Comparison of ENCODE assay signal across 1 cellular context in genomic region chr5:141524604-141525597, GRCh38.
TF ChIP-seq lines count a peak whose summit lies in the region.

No MANE protein-coding gene starts in this region.

TF ChIP-seq in HepG2, 621 proteins besides CTCF, POLR2A, EP300 and RAD21 (continued from another document and continues in another):
- no peak for TF ChIP-seq ZBTB40 (IDR thresholded peaks at IDR 0.05)
- no peak for TF ChIP-seq ZBTB40 (CRISPR knock-in tag; IDR thresholded peaks at IDR 0.05)
- TF ChIP-seq ERF (CRISPR knock-in tag; IDR thresholded peaks at IDR 0.05), result 0 out of 2 replicates have a peak, but pooled peaks have one; percentile 68
- TF ChIP-seq KLF9 (CRISPR knock-in tag; IDR thresholded peaks at IDR 0.05; ENCODE audit: low read depth), result no peak
- no peak for TF ChIP-seq MLLT10 (CRISPR knock-in tag; IDR thresholded peaks at IDR 0.05)
- TF ChIP-seq POLR2AphosphoS5 (IDR thresholded peaks at IDR 0.05; ENCODE audit: low read depth, low read length), result no peak
- TF ChIP-seq NFAT5 (CRISPR knock-in tag; IDR thresholded peaks at IDR 0.05), result no peak
- TF ChIP-seq RBM22 (optimal IDR thresholded peaks at IDR 0.05; ENCODE audit: low read length), result peak; percentile 79
- no peak for TF ChIP-seq NCOA5 (CRISPR knock-in tag; IDR thresholded peaks at IDR 0.05)
- no peak for TF ChIP-seq MATR3 (CRISPR knock-in tag; IDR thresholded peaks at IDR 0.05)
- TF ChIP-seq ZNF407 (CRISPR knock-in tag; IDR thresholded peaks at IDR 0.05; ENCODE audit: not compliant biosample characterization), result no peak
- no peak for TF ChIP-seq ZNF468 (CRISPR knock-in tag; IDR thresholded peaks at IDR 0.05)
- TF ChIP-seq IRF2 (CRISPR knock-in tag; IDR thresholded peaks at IDR 0.05), result peak; percentile 72; the same call in 1 of the 2 replicates
- 0 out of 2 replicates have a peak, but pooled peaks have one; percentile 47 for TF ChIP-seq IRF9 (CRISPR knock-in tag; IDR thresholded peaks at IDR 0.05; ENCODE audit: borderline replicate concordance)
- peak; percentile 92 for TF ChIP-seq ZNF652 (CRISPR knock-in tag; IDR thresholded peaks at IDR 0.05; ENCODE audit: borderline replicate concordance, low read depth)
- TF ChIP-seq CHD2 (IDR thresholded peaks at IDR 0.05; ENCODE audit: low read depth, low read length), result 0 out of 2 replicates have a peak, but pooled peaks have one; percentile 16
- TF ChIP-seq MLX (CRISPR knock-in tag; IDR thresholded peaks at IDR 0.05), result peak; percentile 67; the same call in 1 of the 2 replicates
- TF ChIP-seq MZF1 (CRISPR knock-in tag; IDR thresholded peaks at IDR 0.05; ENCODE audit: borderline replicate concordance), result no peak
- peak; percentile 68; the same call in 1 of the 2 replicates for TF ChIP-seq TBX2 (CRISPR knock-in tag; IDR thresholded peaks at IDR 0.05; ENCODE audit: borderline replicate concordance)
- TF ChIP-seq ZNF792 (CRISPR knock-in tag; IDR thresholded peaks at IDR 0.05), result 0 out of 2 replicates have a peak, but pooled peaks have one; percentile 37
- TF ChIP-seq BHLHE40 (IDR thresholded peaks at IDR 0.05; ENCODE audit: low read length), result no peak; the same call in 1 of the 2 replicates
- peak; percentile 76; the same call in 1 of the 2 replicates for TF ChIP-seq TFAP4 (IDR thresholded peaks at IDR 0.05; ENCODE audit: borderline replicate concordance, low read depth)
- no peak for TF ChIP-seq FOXO4 (CRISPR knock-in tag; conservative IDR thresholded peaks at IDR 0.05)
- no peak for TF ChIP-seq SETDB1 (CRISPR knock-in tag; IDR thresholded peaks at IDR 0.05; ENCODE audit: borderline replicate concordance)
- no peak for TF ChIP-seq FOXP1 (IDR thresholded peaks at IDR 0.05)
- TF ChIP-seq FOXP1 (CRISPR knock-in tag; IDR thresholded peaks at IDR 0.05), result 0 out of 2 replicates have a peak, but pooled peaks have one; percentile 34
